In the genomic region with DNA sequence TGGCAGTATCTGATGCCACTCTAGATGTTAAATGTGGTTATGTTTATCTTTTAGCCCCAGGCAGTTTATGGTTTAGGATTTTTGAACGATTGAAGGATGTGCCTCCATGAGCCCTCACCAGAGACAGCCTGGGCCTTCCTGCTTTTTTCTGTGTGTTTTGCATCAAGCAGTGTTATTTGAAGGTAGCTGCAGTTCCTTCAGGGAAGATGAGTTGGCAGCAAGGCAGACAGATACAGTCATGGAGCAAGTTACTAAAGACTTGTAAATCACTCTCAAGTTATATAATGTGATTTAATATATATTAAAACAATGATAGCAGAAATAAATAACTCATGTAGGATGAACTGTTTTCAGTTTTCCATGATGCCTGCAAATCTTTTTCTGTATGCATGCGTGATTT, we compare ENCODE assay signal across 9 cellular contexts.
"Had no signal": no experiment of that assay in that cellular context is flagged by ENCODE, and none has a peak within 500 bp of the region (broad histone marks: within the 10 kb centered on the region; RNA-seq: fewer than 3 reads in every experiment).

No MANE protein-coding gene starts in this region.

- FAIRE-seq: H1, H54, HTR-8/SVneo, K562 had no signal

- H2AFZ ChIP-seq: GM23338 had no signal

- DNase-seq: H9, HCEC 1CT, IMR-90, KG1 had no signal

- H3K4me2 ChIP-seq: GM23338 had no signal

- H3K4me3 ChIP-seq: GM23338, K562 had no signal
